Comparison of ENCODE assay signal across 1 cellular context in the genomic region with DNA sequence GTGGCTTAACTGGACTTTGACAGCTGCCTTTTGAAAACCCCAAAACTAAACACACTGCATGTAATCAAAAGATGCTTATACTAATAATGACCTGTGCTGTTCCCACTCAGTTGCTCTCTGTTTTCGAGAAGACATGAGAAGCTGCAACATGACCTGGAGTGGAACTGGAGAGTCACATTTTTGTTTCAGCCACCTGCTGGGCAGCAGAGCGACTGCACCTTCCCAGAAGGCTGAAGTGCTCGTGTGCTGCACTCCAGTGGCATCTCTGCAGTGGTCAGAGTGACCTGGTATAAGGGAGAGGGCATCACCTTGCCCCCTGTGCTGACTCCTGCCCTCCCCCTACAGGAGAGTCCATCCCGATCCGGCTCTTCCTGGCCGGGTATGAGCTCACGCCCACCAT.
TF ChIP-seq lines count a peak whose summit lies in the region.

No MANE protein-coding gene starts in this region.

TF ChIP-seq in GM12878, 131 proteins besides CTCF, POLR2A, EP300 and RAD21:
- no peak for TF ChIP-seq ZNF24 (IDR thresholded peaks at IDR 0.05)
- TF ChIP-seq ZBTB33 (IDR thresholded peaks at IDR 0.05), result no peak
- TF ChIP-seq, protein P1, sequence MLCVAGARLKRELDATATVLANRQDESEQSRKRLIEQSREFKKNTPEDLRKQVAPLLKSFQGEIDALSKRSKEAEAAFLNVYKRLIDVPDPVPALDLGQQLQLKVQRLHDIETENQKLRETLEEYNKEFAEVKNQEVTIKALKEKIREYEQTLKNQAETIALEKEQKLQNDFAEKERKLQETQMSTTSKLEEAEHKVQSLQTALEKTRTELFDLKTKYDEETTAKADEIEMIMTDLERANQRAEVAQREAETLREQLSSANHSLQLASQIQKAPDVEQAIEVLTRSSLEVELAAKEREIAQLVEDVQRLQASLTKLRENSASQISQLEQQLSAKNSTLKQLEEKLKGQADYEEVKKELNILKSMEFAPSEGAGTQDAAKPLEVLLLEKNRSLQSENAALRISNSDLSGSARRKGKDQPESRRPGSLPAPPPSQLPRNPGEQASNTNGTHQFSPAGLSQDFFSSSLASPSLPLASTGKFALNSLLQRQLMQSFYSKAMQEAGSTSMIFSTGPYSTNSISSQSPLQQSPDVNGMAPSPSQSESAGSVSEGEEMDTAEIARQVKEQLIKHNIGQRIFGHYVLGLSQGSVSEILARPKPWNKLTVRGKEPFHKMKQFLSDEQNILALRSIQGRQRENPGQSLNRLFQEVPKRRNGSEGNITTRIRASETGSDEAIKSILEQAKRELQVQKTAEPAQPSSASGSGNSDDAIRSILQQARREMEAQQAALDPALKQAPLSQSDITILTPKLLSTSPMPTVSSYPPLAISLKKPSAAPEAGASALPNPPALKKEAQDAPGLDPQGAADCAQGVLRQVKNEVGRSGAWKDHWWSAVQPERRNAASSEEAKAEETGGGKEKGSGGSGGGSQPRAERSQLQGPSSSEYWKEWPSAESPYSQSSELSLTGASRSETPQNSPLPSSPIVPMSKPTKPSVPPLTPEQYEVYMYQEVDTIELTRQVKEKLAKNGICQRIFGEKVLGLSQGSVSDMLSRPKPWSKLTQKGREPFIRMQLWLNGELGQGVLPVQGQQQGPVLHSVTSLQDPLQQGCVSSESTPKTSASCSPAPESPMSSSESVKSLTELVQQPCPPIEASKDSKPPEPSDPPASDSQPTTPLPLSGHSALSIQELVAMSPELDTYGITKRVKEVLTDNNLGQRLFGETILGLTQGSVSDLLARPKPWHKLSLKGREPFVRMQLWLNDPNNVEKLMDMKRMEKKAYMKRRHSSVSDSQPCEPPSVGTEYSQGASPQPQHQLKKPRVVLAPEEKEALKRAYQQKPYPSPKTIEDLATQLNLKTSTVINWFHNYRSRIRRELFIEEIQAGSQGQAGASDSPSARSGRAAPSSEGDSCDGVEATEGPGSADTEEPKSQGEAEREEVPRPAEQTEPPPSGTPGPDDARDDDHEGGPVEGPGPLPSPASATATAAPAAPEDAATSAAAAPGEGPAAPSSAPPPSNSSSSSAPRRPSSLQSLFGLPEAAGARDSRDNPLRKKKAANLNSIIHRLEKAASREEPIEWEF (IDR thresholded peaks at IDR 0.05; ENCODE audit: insufficient replicate concordance, low read depth, low read length), result no peak
- no peak for TF ChIP-seq SREBF2 (IDR thresholded peaks at IDR 0.05; ENCODE audit: low read length)
- peak; percentile 67; the same call in 1 of the 2 replicates for TF ChIP-seq SMC3 (IDR thresholded peaks at IDR 0.05; ENCODE audit: borderline replicate concordance, low read length)
- peak; percentile 55; the same call in 1 of the 2 replicates for TF ChIP-seq YY1 (IDR thresholded peaks at IDR 0.05; ENCODE audit: low read depth, low read length)
TF ChIP-seq in GM12878: peak in this region for 2.
